In genomic region chr5:177366528-177367322, GRCh38 we compare ENCODE assay signal across 9 cellular contexts. TPM values are rescaled to one million over a fixed set of nuclear protein-coding genes. Genes with fewer than 3 reads are reported as not detected.
A peak's percentile ranks its signal among the peaks of the same experiment; 100 is the strongest.
DNase-seq lines count a peak whose midpoint lies in the region; ATAC-seq and TF ChIP-seq lines count a peak whose summit lies in the region.
"Had no signal": no experiment of that assay in that cellular context is flagged by ENCODE, and none has a peak within 500 bp of the region (broad histone marks: within the 10 kb centered on the region; RNA-seq: fewer than 3 reads in every experiment).

No MANE protein-coding gene starts in this region.

- H3K4me3 ChIP-seq in H7 (ENCODE audit: insufficient read depth, low read depth, low read length), result peak overlapping the region; percentile 69
- no peak overlapping the region for H3K4me3 ChIP-seq in MG63

- peak overlapping the region; percentile 88 for H3K4me3 Mint-ChIP-seq in WTC11

- TF ChIP-seq CTCF in WTC11 (IDR thresholded peaks at IDR 0.05), result no peak

- H3K9me3 Mint-ChIP-seq in WTC11, result no peaks in the 10 kb centered on the region

- peaks cover 16% of the 10 kb centered on the region for H3K27me3 Mint-ChIP-seq in WTC11 (ENCODE audit: low read depth)

- peaks cover 13% of the 10 kb centered on the region for H3K36me3 Mint-ChIP-seq in WTC11

- H3K36me3 ChIP-seq in H7 (replicated peaks; ENCODE audit: control insufficient read depth, insufficient read depth, low read length) (no peaks in the 10 kb centered on the region; the same call in 1 of the 2 replicates), MG63 (no peaks in the 10 kb centered on the region)

- intact Hi-C loops in left ventricle myocardium superior (cut with micrococcal nuclease), result no loop called here

- DNase-seq in H7, result peak; percentile 100
- DNase-seq in WTC11 (ENCODE audit: low spot score), result peak; percentile 99
- DNase-seq in left ventricle myocardium superior, result peak; percentile 91
- peak; percentile 39 for DNase-seq in pulmonary artery endothelial cell (ENCODE audit: low read depth, low spot score)
- DNase-seq in MG63, result no peak
- DNase-seq in glomerular visceral epithelial cell (ENCODE audit: extremely low spot score), result no peak
- no peak for DNase-seq in activated CD4-positive, alpha-beta T cell treated with anti-CD3 and anti-CD28 coated beads for 4 hours

- CTCF ChIA-PET in WTC11 (lab: Charles Lee), result interaction anchor here (0.6 to 13.2 kb wide), 31 partner anchors 8 to 295 kb away, joined by 3 to 216 read pairs (median 4); partner anchors contain the start of genes GRK6, LMAN2, PRELID1 and RAB24

- ATAC-seq in WTC11 (peak; percentile 73), left ventricle myocardium superior (peak; percentile 86), GM19455 (IDR thresholded peaks at IDR 0.05; ENCODE audit: unreplicated experiment) (no peak)

- H3K27me3 ChIP-seq in H7 (ENCODE audit: control insufficient read depth, insufficient read depth, low read length) (peaks cover 17% of the 10 kb centered on the region), MG63 (no peaks in the 10 kb centered on the region)

- peak overlapping the region; percentile 99 for H3K27ac Mint-ChIP-seq in WTC11

- H3K9me3 ChIP-seq in MG63, result no peaks in the 10 kb centered on the region

- POLR2A ChIA-PET in WTC11 (lab: Charles Lee), result interaction anchor here (0.9 to 1.8 kb wide), 7 partner anchors 15 to 88 kb away, joined by 3 to 10 read pairs (median 4); partner anchors contain the start of genes GRK6 and LMAN2

- H3K4me1 Mint-ChIP-seq in WTC11, result peaks cover 66% of the 10 kb centered on the region

TF ChIP-seq in WTC11, 78 proteins besides CTCF, POLR2A, EP300 and RAD21:
- peak; percentile 54; the same call in 1 of the 2 replicates for TF ChIP-seq MAX (CRISPR knock-in tag; IDR thresholded peaks at IDR 0.05)
- 0 out of 2 replicates have a peak, but pooled peaks have one; percentile 40 for TF ChIP-seq ETV6 (CRISPR knock-in tag; IDR thresholded peaks at IDR 0.05)
- no peak for TF ChIP-seq NR1H2 (CRISPR knock-in tag; IDR thresholded peaks at IDR 0.05)
- TF ChIP-seq TEAD1 (CRISPR knock-in tag; IDR thresholded peaks at IDR 0.05), result peak; percentile 70; the same call in 1 of the 2 replicates
- 0 out of 2 replicates have a peak, but pooled peaks have one; percentile 47 for TF ChIP-seq ARID4B (CRISPR knock-in tag; IDR thresholded peaks at IDR 0.05; ENCODE audit: borderline replicate concordance)
- TF ChIP-seq ZNF263 (CRISPR knock-in tag; IDR thresholded peaks at IDR 0.05; ENCODE audit: low read depth), result peak; percentile 83
- 0 out of 2 replicates have a peak, but pooled peaks have one; percentile 9 for TF ChIP-seq TEAD4 (CRISPR knock-in tag; IDR thresholded peaks at IDR 0.05)
- TF ChIP-seq ELF4 (CRISPR knock-in tag; IDR thresholded peaks at IDR 0.05; ENCODE audit: low read depth), result no peak

RNA-seq across cellular contexts. Expression of gene RGS14, which starts 9.0 kb away (rescaled TPM):
- 31.0 and 32.4 TPM in 2 replicates for total RNA-seq in H7 (2014; rRNA removed; shearing (Covaris generic))
- total RNA-seq in WTC11 (2021) (60.4 to 74.6 TPM (median 64.6 TPM) in 3 replicates), left ventricle myocardium superior (2.0 TPM), pulmonary artery endothelial cell (3.4 and 7.3 TPM in 2 replicates)
- total RNA-seq in MG63 (2014; rRNA removed; shearing (Covaris generic); ENCODE audit: low replicate concordance), result 10.7 and 16.7 TPM in 2 replicates

RNA-seq across cellular contexts. Expression of gene LMAN2, which starts 15.3 kb away (rescaled TPM):
- total RNA-seq in H7 (2014; rRNA removed; shearing (Covaris generic)), result 221 and 225 TPM in 2 replicates
- total RNA-seq in WTC11 (2021) (141 to 162 TPM (median 147 TPM) in 3 replicates), left ventricle myocardium superior (61.2 TPM), pulmonary artery endothelial cell (329 and 383 TPM in 2 replicates)
- total RNA-seq in MG63 (2014; rRNA removed; shearing (Covaris generic); ENCODE audit: low replicate concordance), result 296 and 502 TPM in 2 replicates

RNA-seq across cellular contexts. Expression of gene SLC34A1, which starts 17.5 kb away (rescaled TPM):
- not detected in 2 replicates for total RNA-seq in H7 (2014; rRNA removed; shearing (Covaris generic))
- total RNA-seq in WTC11 (2021), result not detected in 3 replicates
- not detected for total RNA-seq in left ventricle myocardium superior
- not detected in 2 replicates for total RNA-seq in pulmonary artery endothelial cell
- total RNA-seq in MG63 (2014; rRNA removed; shearing (Covaris generic); ENCODE audit: low replicate concordance), result not detected in 2 replicates

RNA-seq across cellular contexts. Expression of gene PFN3, which starts 33.7 kb away (rescaled TPM):
- total RNA-seq in H7 (2014; rRNA removed; shearing (Covaris generic)), result not detected in 2 replicates
- total RNA-seq in WTC11 (2021), result 0.48 TPM in 1 of 3 replicates, not detected in the others
- total RNA-seq in left ventricle myocardium superior, result not detected
- total RNA-seq in pulmonary artery endothelial cell, result not detected in 2 replicates
- total RNA-seq in MG63 (2014; rRNA removed; shearing (Covaris generic); ENCODE audit: low replicate concordance), result not detected in 2 replicates
- total RNA-seq: HT1080 had no signal

RNA-seq across cellular contexts. Expression of gene F12, which starts 42.6 kb away (rescaled TPM):
- 3.2 and 3.7 TPM in 2 replicates for total RNA-seq in H7 (2014; rRNA removed; shearing (Covaris generic))
- total RNA-seq in WTC11 (2021), result 10.0 to 12.8 TPM (median 12.1 TPM) in 3 replicates
- total RNA-seq in left ventricle myocardium superior, result not detected
- 1.1 and 1.5 TPM in 2 replicates for total RNA-seq in pulmonary artery endothelial cell
- total RNA-seq in MG63 (2014; rRNA removed; shearing (Covaris generic); ENCODE audit: low replicate concordance), result 1.3 and 2.3 TPM in 2 replicates

Comparison
In these comparisons a context has a peak if more than half of its experiments do, and no peak if none do; other contexts are left out.
1. DNase-seq: peak in H7 (single experiment), WTC11 (single experiment), left ventricle myocardium superior (single experiment) and pulmonary artery endothelial cell (single experiment); none in MG63 (single experiment), glomerular visceral epithelial cell (single experiment) and activated CD4-positive, alpha-beta T cell treated with anti-CD3 and anti-CD28 coated beads for 4 hours (0 of 2).